Comparison of ENCODE assay signal across 8 cellular contexts in genomic region chr19:47107953-47108746, GRCh38. TPM values are rescaled to one million over a fixed set of nuclear protein-coding genes. Genes with fewer than 3 reads are reported as not detected.
A peak's percentile ranks its signal among the peaks of the same experiment; 100 is the strongest.
DNase-seq lines count a peak whose midpoint lies in the region; ATAC-seq and TF ChIP-seq lines count a peak whose summit lies in the region.

No MANE protein-coding gene starts in this region.

- H3K27ac ChIP-seq in SU-DHL-6 (ENCODE audit: low read depth, low read length) (peak overlapping the region; percentile 97), esophagus squamous epithelium (peak overlapping the region; percentile 86 to 100 (median 100)), skin epidermis (peak overlapping the region in 20 of 21 experiments; percentile 12 to 100 (median 100))

- H3K4me3 ChIP-seq in SU-DHL-6 (ENCODE audit: insufficient read depth, low read length, poor library complexity, severe bottlenecking) (no peak overlapping the region), esophagus squamous epithelium (peak overlapping the region in 1 of 4 donors; percentile 4), skin epidermis (no peak overlapping the region)

- intact Hi-C loops in esophagus squamous epithelium (cut with DNase I), result no loop called here

- 36 to 40% methylated on average over 9 of the region's 9 CpGs for WGBS in esophagus squamous epithelium, 2 donors

- H3K79me2 ChIP-seq in SU-DHL-6 (ENCODE audit: insufficient read depth, low read length), result peaks cover 82% of the 10 kb centered on the region

- ATAC-seq in HG03045 (IDR thresholded peaks at IDR 0.05; ENCODE audit: unreplicated experiment) (no peak), HG03342 (IDR thresholded peaks at IDR 0.05; ENCODE audit: unreplicated experiment) (no peak)

- H3K36me3 ChIP-seq in SU-DHL-6 (ENCODE audit: low read length) (peaks cover 11% of the 10 kb centered on the region; the same call in 1 of the 2 replicates), esophagus squamous epithelium (peaks cover 0 to 13% (median 0%) of the 10 kb centered on the region in 3 donors)

- CTCF ChIA-PET in HEK293T (lab: Yijun Ruan, JAX), result interaction anchor here (0.7 kb wide), 1 partner anchor 10 kb away, joined by 3 read pairs; no protein-coding TSS in a partner anchor

- H3K9me3 ChIP-seq in SU-DHL-6 (ENCODE audit: insufficient read depth, low read length), result no peaks in the 10 kb centered on the region
- no peaks in the 10 kb centered on the region for H3K9me3 ChIP-seq in esophagus squamous epithelium

- no peak overlapping the region for H2AFZ ChIP-seq in SU-DHL-6 (ENCODE audit: low read depth, low read length, severe bottlenecking)

- H3K9ac ChIP-seq in SU-DHL-6 (ENCODE audit: low read length), result peak overlapping the region; percentile 5; the same call in 1 of the 2 replicates

- H3K9me2 ChIP-seq in SU-DHL-6 (replicated peaks; ENCODE audit: insufficient read depth, low read length), result no peaks in the 10 kb centered on the region

- TF ChIP-seq POLR2A in esophagus squamous epithelium (IDR thresholded peaks at IDR 0.05), result no peak

- peaks cover 25 to 65% (median 40%) of the 10 kb centered on the region in 3 donors for H3K4me1 ChIP-seq in esophagus squamous epithelium

- POLR2A ChIA-PET in HEK293T (lab: Yijun Ruan, JAX), result interaction anchor here (0.7 kb wide), 1 partner anchor 23 kb away, joined by 3 read pairs; no protein-coding TSS in a partner anchor

- H3K27me3 ChIP-seq in SU-DHL-6 (ENCODE audit: low read length) (no peaks in the 10 kb centered on the region), esophagus squamous epithelium (no peaks in the 10 kb centered on the region)

- DNase-seq in HEK293T (ENCODE audit: extremely low spot score), result no peak
- no peak for DNase-seq in esophagus squamous epithelium (lab: John Stamatoyannopoulos, UW)
- no peak for DNase-seq in NAMALWA (ENCODE audit: low spot score)
- DNase-seq in stimulated activated CD4-positive, alpha-beta T cell treated with anti-CD3 and anti-CD28 coated beads, Interleukin-12 subunit alpha, Interleukin-12 subunit beta, amount 100 ng/mL, for 4 hours, result no peak

- TF ChIP-seq CTCF in SU-DHL-6 (IDR thresholded peaks at IDR 0.05; ENCODE audit: insufficient read depth, low read length, poor library complexity, severe bottlenecking) (no peak), esophagus squamous epithelium (IDR thresholded peaks at IDR 0.05) (peak in 1 of 6 experiments; percentile 3)

- no peaks in the 10 kb centered on the region for H4K20me1 ChIP-seq in SU-DHL-6 (ENCODE audit: low read depth, low read length)

- H3F3A ChIP-seq in SU-DHL-6 (ENCODE audit: insufficient read depth), result peaks cover 54% of the 10 kb centered on the region

- peak overlapping the region; percentile 85 for H3K4me2 ChIP-seq in SU-DHL-6 (ENCODE audit: low read depth, low read length, poor library complexity, severe bottlenecking)

TF ChIP-seq in HEK293T, 16 proteins besides CTCF, POLR2A, EP300 and RAD21:
- no peak for TF ChIP-seq TARDBP (IDR thresholded peaks at IDR 0.05)
- TF ChIP-seq PKNOX1 (IDR thresholded peaks at IDR 0.05), result peak; percentile 15; the same call in 1 of the 2 replicates

RNA-seq across cellular contexts. Expression of gene ZC3H4, which starts 5.4 kb away (rescaled TPM):
- total RNA-seq in esophagus squamous epithelium, result 10 to 100 TPM; 16.4 to 26.2 (median 20.1) TPM

RNA-seq across cellular contexts. Expression of gene SAE1, which starts 22.5 kb away (rescaled TPM):
- total RNA-seq in esophagus squamous epithelium, result 10 to 100 TPM; 31.8 to 73.5 (median 62.1) TPM

RNA-seq across cellular contexts. Expression of gene TMEM160, which starts 59.7 kb away (rescaled TPM):
- total RNA-seq in esophagus squamous epithelium, result 10 to 100 TPM; 24.8 to 51.4 (median 38.6) TPM
